ENCODE assay signal across 20 cellular contexts in genomic region chr12:28710882-28711281, GRCh38.
DNase-seq lines count a peak whose midpoint lies in the region; ATAC-seq and TF ChIP-seq lines count a peak whose summit lies in the region.
"Had no signal": no experiment of that assay in that cellular context is flagged by ENCODE, and none has a peak within 500 bp of the region (broad histone marks: within the 10 kb centered on the region; RNA-seq: fewer than 3 reads in every experiment).

No MANE protein-coding gene starts in this region.

- no peaks in the 10 kb centered on the region for H3K4me1 ChIP-seq in mesendoderm (ENCODE audit: control insufficient read depth, low read depth, low read length)
- H3K4me1 ChIP-seq in H9 (ENCODE audit: insufficient read depth, low read length) = no peaks in the 10 kb centered on the region
- H3K4me1 ChIP-seq: Caco-2, colonic mucosa, suprapubic skin had no signal

- DNase-seq in ACHN (peak; percentile 80), HFFc6 (peak; percentile 65), astrocyte of the cerebellum (ENCODE audit: low read depth) (peak; percentile 63), fibroblast of villous mesenchyme (ENCODE audit: low read depth) (peak; percentile 51), G401 (ENCODE audit: low spot score) (no peak), mesendoderm (no peak), H9 (no peak)
- DNase-seq: activated CD4-positive, alpha-beta T cell treated with anti-CD3 and anti-CD28 coated beads, Interleukin-2, amount 50 U/mL, for 1 hour; activated naive CD8-positive, alpha-beta T cell treated with anti-CD3 and anti-CD28 coated beads, Interleukin-2, amount 10 ng/mL, durations not matched to agents 7 days and 5 days; activated T-cell treated with anti-CD3 and anti-CD28 coated beads, Interleukin-2, amount 50 U/mL, for 24 hours; Caco-2; colonic mucosa; NCI-H1105 treated with DMSO at 0.1 percent for 48 hours; NCI-H345; retina; SHP77 treated with DMSO at 0.1 percent for 48 hours had no signal

- H3K27me3 ChIP-seq in mesendoderm (ENCODE audit: insufficient read depth, low read length, poor library complexity) = no peaks in the 10 kb centered on the region
- no peaks in the 10 kb centered on the region for H3K27me3 ChIP-seq in H9 (ENCODE audit: insufficient read depth, low read length)
- H3K27me3 ChIP-seq: colonic mucosa, suprapubic skin had no signal

- in situ Hi-C loops in ACHN (cut with HindIII; ENCODE audit: low pct_ligation_motif_present, low pct_unique_long_range_greater_than_20kb, low sequenced_read_pairs) = no loop called here
- in situ Hi-C loops in astrocyte of the cerebellum (cut with HindIII; ENCODE audit: low sequenced_read_pairs) = no loop called here
- in situ Hi-C loops in G401 (cut with HindIII; ENCODE audit: low sequenced_read_pairs) = no loop called here

- no peaks in the 10 kb centered on the region for H3K79me1 ChIP-seq in mesendoderm (ENCODE audit: low read length)
- H3K79me1 ChIP-seq in H9 (ENCODE audit: insufficient read depth, low read depth, low read length, poor library complexity, severe bottlenecking) = no peaks in the 10 kb centered on the region

- H4K91ac ChIP-seq in H9 (ENCODE audit: insufficient read length, low read depth, low read length) = no peak overlapping the region

- H3K79me2 ChIP-seq in mesendoderm (ENCODE audit: control insufficient read depth, insufficient read depth, low read length) = no peaks in the 10 kb centered on the region
- no peaks in the 10 kb centered on the region for H3K79me2 ChIP-seq in H9 (ENCODE audit: insufficient read depth, low read length)

- no CpG with 5 or more reads among the region's 1 CpG for WGBS in mesendoderm (ENCODE audit: extremely low coverage, insufficient coverage, low lambda C conversion rate)
- no CpG with 5 or more reads among the region's 1 CpG for WGBS in H9 (ENCODE audit: extremely low coverage, insufficient read length, low lambda C conversion rate)

- H2BK20ac ChIP-seq in H9 (ENCODE audit: low read depth, low read length, poor library complexity, severe bottlenecking) = no peak overlapping the region

- H2BK12ac ChIP-seq in H9 (ENCODE audit: insufficient read length, low read depth, low read length) = no peak overlapping the region

- no peak overlapping the region for H2AFZ ChIP-seq in H9 (ENCODE audit: low read length)

- H3K4ac ChIP-seq in mesendoderm (ENCODE audit: low read depth, low read length) (no peak overlapping the region), H9 (ENCODE audit: low read depth, low read length) (no peak overlapping the region)

- H4K8ac ChIP-seq in mesendoderm (ENCODE audit: low read depth, low read length) (no peak overlapping the region), H9 (replicated peaks; ENCODE audit: insufficient read length, low read depth, low read length) (no peak overlapping the region)

- no peak overlapping the region for H3K4me3 Mint-ChIP-seq in HFFc6
- no peak overlapping the region for H3K4me3 Mint-ChIP-seq in H9
- H3K4me3 Mint-ChIP-seq: activated naive CD8-positive, alpha-beta T cell treated with anti-CD3 and anti-CD28 coated beads, Interleukin-2, amount 10 ng/mL, durations not matched to agents 7 days and 5 days; activated T-cell treated with anti-CD3 and anti-CD28 coated beads, Interleukin-2, amount 50 U/mL, for 24 hours; memory B cell had no signal

- H3K9me3 ChIP-seq in H9 (ENCODE audit: control insufficient read depth, low read depth, low read length) = no peaks in the 10 kb centered on the region
- H3K9me3 ChIP-seq: Caco-2, colonic mucosa, suprapubic skin had no signal

- no peak overlapping the region for H2BK5ac ChIP-seq in mesendoderm (ENCODE audit: low read length)
- H2BK5ac ChIP-seq in H9 (ENCODE audit: insufficient read length, low read length) = no peak overlapping the region

- H4K20me1 ChIP-seq in H9 (ENCODE audit: control insufficient read depth, insufficient read depth, insufficient read length) = no peaks in the 10 kb centered on the region

- no peak overlapping the region for H2AK5ac ChIP-seq in mesendoderm (ENCODE audit: low read length)
- no peak overlapping the region for H2AK5ac ChIP-seq in H9 (ENCODE audit: insufficient read length, low read length)

- no peaks in the 10 kb centered on the region for H3K23me2 ChIP-seq in H9 (ENCODE audit: insufficient read length, low read depth, low read length, poor library complexity, severe bottlenecking)

- H3K23ac ChIP-seq in mesendoderm (ENCODE audit: low read length) (no peak overlapping the region), H9 (ENCODE audit: insufficient read length, low read depth, low read length) (no peak overlapping the region)

- H3K9ac ChIP-seq in mesendoderm (ENCODE audit: low read length) (no peak overlapping the region), H9 (ENCODE audit: extremely low read depth, insufficient read length, low read length) (no peak overlapping the region)

- no peaks in the 10 kb centered on the region for H3K36me3 ChIP-seq in mesendoderm (ENCODE audit: control insufficient read depth, insufficient read depth, low read length)
- H3K36me3 ChIP-seq: colonic mucosa, suprapubic skin had no signal

- no peak overlapping the region for H3T11ph ChIP-seq in H9 (ENCODE audit: low read length)

- no peak for ATAC-seq in GM19455 (IDR thresholded peaks at IDR 0.05; ENCODE audit: unreplicated experiment)
- ATAC-seq: esophagus mucosa had no signal

- H3K27me3 Mint-ChIP-seq in HFFc6 (ENCODE audit: insufficient read depth) = peaks cover 3% of the 10 kb centered on the region; the same call in 1 of the 2 replicates
- no peaks in the 10 kb centered on the region for H3K27me3 Mint-ChIP-seq in H9 (ENCODE audit: low read depth)
- H3K27me3 Mint-ChIP-seq: activated naive CD8-positive, alpha-beta T cell treated with anti-CD3 and anti-CD28 coated beads, Interleukin-2, amount 10 ng/mL, durations not matched to agents 7 days and 5 days; activated T-cell treated with anti-CD3 and anti-CD28 coated beads, Interleukin-2, amount 50 U/mL, for 24 hours; memory B cell had no signal

- no peak overlapping the region for H3K4me2 ChIP-seq in mesendoderm (ENCODE audit: low read length)
- H3K4me2 ChIP-seq in H9 (ENCODE audit: insufficient read depth, insufficient read length, low read length) = no peak overlapping the region

- H3K27ac ChIP-seq in mesendoderm (ENCODE audit: low read depth, low read length) (no peak overlapping the region), H9 (ENCODE audit: insufficient read length, low read depth, low read length) (no peak overlapping the region)
- H3K27ac ChIP-seq: colonic mucosa, suprapubic skin had no signal

- H3K27ac Mint-ChIP-seq in HFFc6 (no peak overlapping the region), H9 (0 out of 7 replicates have a peak overlapping the region, but pooled peaks of 1 of the 3 experiments have one; percentile 22)
- H3K27ac Mint-ChIP-seq: activated naive CD8-positive, alpha-beta T cell treated with anti-CD3 and anti-CD28 coated beads, Interleukin-2, amount 10 ng/mL, durations not matched to agents 7 days and 5 days; activated T-cell treated with anti-CD3 and anti-CD28 coated beads, Interleukin-2, amount 50 U/mL, for 24 hours; memory B cell had no signal

- H3K4me3 ChIP-seq in astrocyte of the cerebellum (ENCODE audit: low read depth, low read length) (no peak overlapping the region), fibroblast of villous mesenchyme (ENCODE audit: low read depth, low read length) (no peak overlapping the region), mesendoderm (ENCODE audit: low read length) (no peak overlapping the region)
- H3K4me3 ChIP-seq: colonic mucosa, suprapubic skin had no signal

- no peak overlapping the region for H3K14ac ChIP-seq in H9 (ENCODE audit: insufficient read depth, low read length)

- no peaks in the 10 kb centered on the region for H3K36me3 Mint-ChIP-seq in HFFc6 (ENCODE audit: low read depth)
- no peaks in the 10 kb centered on the region for H3K36me3 Mint-ChIP-seq in H9 (ENCODE audit: insufficient read depth in 1 of 3, low read depth in 3 of 3)
- H3K36me3 Mint-ChIP-seq: activated naive CD8-positive, alpha-beta T cell treated with anti-CD3 and anti-CD28 coated beads, Interleukin-2, amount 10 ng/mL, durations not matched to agents 7 days and 5 days; memory B cell had no signal

- TF ChIP-seq CTCF in HFFc6 (IDR thresholded peaks at IDR 0.05) (no peak), astrocyte of the cerebellum (IDR thresholded peaks at IDR 0.05; ENCODE audit: low read depth, low read length, missing control alignments) (no peak), fibroblast of villous mesenchyme (IDR thresholded peaks at IDR 0.05; ENCODE audit: insufficient read depth, low read depth, low read length) (no peak), H9 (conservative IDR thresholded peaks at IDR 0.05) (no peak)

- no peak overlapping the region for H2BK15ac ChIP-seq in mesendoderm (replicated peaks; ENCODE audit: low read depth)
- H2BK15ac ChIP-seq in H9 (ENCODE audit: low read depth, low read length) = no peak overlapping the region

- H3K18ac ChIP-seq in mesendoderm (ENCODE audit: low read length) (no peak overlapping the region), H9 (ENCODE audit: insufficient read length, low read depth, low read length) (no peak overlapping the region)

- H3K9me3 Mint-ChIP-seq in HFFc6 = no peaks in the 10 kb centered on the region; the same call in 1 of the 2 replicates
- H3K9me3 Mint-ChIP-seq in H9 = peaks cover 0 to 3% of the 10 kb centered on the region in 2 experiments; a peak in 1 of 5 replicates
- H3K9me3 Mint-ChIP-seq: activated T-cell treated with anti-CD3 and anti-CD28 coated beads, Interleukin-2, amount 50 U/mL, for 24 hours; memory B cell had no signal

- H3K56ac ChIP-seq in mesendoderm (ENCODE audit: low read length) (no peak overlapping the region), H9 (ENCODE audit: insufficient read length, low read depth, low read length) (no peak overlapping the region)

- H2BK120ac ChIP-seq in mesendoderm (ENCODE audit: low read depth, low read length) = no peak overlapping the region
- H2BK120ac ChIP-seq in H9 (ENCODE audit: low read depth, low read length, poor library complexity, severe bottlenecking) = no peak overlapping the region

- H3K4me1 Mint-ChIP-seq in HFFc6 (ENCODE audit: low read depth) = peaks cover 27% of the 10 kb centered on the region
- H3K4me1 Mint-ChIP-seq in H9 = no peaks in the 10 kb centered on the region
- H3K4me1 Mint-ChIP-seq: activated naive CD8-positive, alpha-beta T cell treated with anti-CD3 and anti-CD28 coated beads, Interleukin-2, amount 10 ng/mL, durations not matched to agents 7 days and 5 days; memory B cell had no signal

- H4K5ac ChIP-seq in mesendoderm (ENCODE audit: low read length) (no peak overlapping the region), H9 (ENCODE audit: insufficient read length, low read depth, low read length) (no peak overlapping the region)

Comparison
In these comparisons a context has a peak if more than half of its experiments do, and no peak if none do; other contexts are left out.
1. DNase-seq: peak in ACHN (single experiment), HFFc6 (single experiment), astrocyte of the cerebellum (single experiment) and fibroblast of villous mesenchyme (single experiment); none in G401 (single experiment), mesendoderm (single experiment) and H9 (single experiment).